In the genomic region with DNA sequence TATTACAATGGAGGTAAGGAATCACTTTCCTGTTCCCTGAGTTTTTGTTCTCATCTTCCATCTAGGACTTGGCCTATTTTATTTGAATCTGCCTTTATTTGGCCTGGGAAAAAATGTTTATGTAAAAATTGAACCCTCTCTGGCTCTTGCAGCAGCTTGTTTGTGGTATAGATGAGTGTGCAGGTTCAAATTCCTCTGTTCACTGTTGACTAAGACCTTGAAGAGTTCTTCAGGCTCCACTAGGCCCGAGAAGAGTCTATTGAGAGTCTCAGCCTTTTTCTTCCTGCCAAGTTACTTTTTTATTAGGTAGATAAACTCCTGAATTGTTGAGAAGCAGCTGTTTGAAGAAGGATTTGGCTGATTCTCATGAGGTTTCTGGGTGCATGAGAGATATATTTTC, we compare ENCODE assay signal across 21 cellular contexts.
A peak's percentile ranks its signal among the peaks of the same experiment; 100 is the strongest.
DNase-seq lines count a peak whose midpoint lies in the region; ATAC-seq and TF ChIP-seq lines count a peak whose summit lies in the region.
"Had no signal": no experiment of that assay in that cellular context is flagged by ENCODE, and none has a peak within 500 bp of the region (broad histone marks: within the 10 kb centered on the region; RNA-seq: fewer than 3 reads in every experiment).

No MANE protein-coding gene starts in this region.

- H3K27ac ChIP-seq in mammary epithelial cell (ENCODE audit: insufficient read depth, low read depth, low read length) (no peak overlapping the region), breast epithelium (no peak overlapping the region), SU-DHL-6 (ENCODE audit: low read depth, low read length) (no peak overlapping the region), left lung (no peak overlapping the region), upper lobe of right lung (no peak overlapping the region), mesenchymal stem cell (ENCODE audit: low read length, poor library complexity, severe bottlenecking) (no peak overlapping the region)
- H3K27ac ChIP-seq: adrenal gland, prostate gland, tibial artery had no signal

- H3K18ac ChIP-seq in mesenchymal stem cell (ENCODE audit: low read depth in 1 of 2, low read length in 2 of 2): no peak overlapping the region

- no peak overlapping the region for H3K23ac ChIP-seq in mesenchymal stem cell (ENCODE audit: low read length in 2 of 2)

- H4K91ac ChIP-seq in mesenchymal stem cell (ENCODE audit: low read length): no peak overlapping the region

- peak; percentile 11 for DNase-seq in mammary epithelial cell
- no peak for DNase-seq in breast epithelium (ENCODE audit: low spot score in 2 of 2)
- DNase-seq in left lung: no peak
- DNase-seq in upper lobe of right lung: no peak
- no peak for DNase-seq in mucosa of descending colon
- no peak for DNase-seq in mesenchymal stem cell
- no peak for DNase-seq in GM20000 (ENCODE audit: low spot score)
- DNase-seq: activated CD4-positive, alpha-beta T cell treated with anti-CD3 and anti-CD28 coated beads, Interleukin-2, amount 10 ng/mL, durations not matched to agents 7 days and 5 days; activated naive CD4-positive, alpha-beta T cell treated with anti-CD3 and anti-CD28 coated beads for 36 hours; activated T-cell treated with anti-CD3 and anti-CD28 coated beads, Interleukin-2, amount 50 U/mL, for 24 hours; adrenal gland; AML-193; CD4-positive, alpha-beta memory T cell; HCEC 1CT; NCI-H1092; NCI-H2029; NCI-H2227 treated with DMSO at 0.1 percent for 48 hours; stimulated activated naive CD4-positive, alpha-beta T cell treated with Interleukin-2 at 50 U/mL for 16 hours; tibial artery had no signal

- H2BK5ac ChIP-seq in mesenchymal stem cell (ENCODE audit: low read depth, low read length, poor library complexity, severe bottlenecking): no peak overlapping the region

- H2BK15ac ChIP-seq in mesenchymal stem cell (ENCODE audit: low read depth, poor library complexity, severe bottlenecking): no peak overlapping the region

- ATAC-seq in left lung: peak; percentile 95
- peak; percentile 89 for ATAC-seq in upper lobe of right lung
- ATAC-seq in mucosa of descending colon: no peak

- H4K20me1 ChIP-seq in mammary epithelial cell (ENCODE audit: insufficient read depth, low read length) (no peaks in the 10 kb centered on the region), SU-DHL-6 (ENCODE audit: low read depth, low read length) (no peaks in the 10 kb centered on the region)

- H3K36me3 ChIP-seq in mammary epithelial cell (ENCODE audit: insufficient read depth, low read length): no peaks in the 10 kb centered on the region
- H3K36me3 ChIP-seq in breast epithelium: no peaks in the 10 kb centered on the region
- no peaks in the 10 kb centered on the region for H3K36me3 ChIP-seq in SU-DHL-6 (ENCODE audit: low read length)
- no peaks in the 10 kb centered on the region for H3K36me3 ChIP-seq in left lung
- H3K36me3 ChIP-seq in upper lobe of right lung: no peaks in the 10 kb centered on the region
- H3K36me3 ChIP-seq in mucosa of descending colon (ENCODE audit: low read depth): no peaks in the 10 kb centered on the region
- no peaks in the 10 kb centered on the region for H3K36me3 ChIP-seq in mesenchymal stem cell (ENCODE audit: control insufficient read depth in 1 of 2, insufficient read depth in 2 of 2, low read depth in 1 of 2, low read length in 2 of 2)
- H3K36me3 ChIP-seq: adrenal gland, prostate gland, tibial artery had no signal

- H3K9me3 ChIP-seq in mammary epithelial cell (replicated peaks; ENCODE audit: insufficient read depth, low read length): no peaks in the 10 kb centered on the region
- no peaks in the 10 kb centered on the region for H3K9me3 ChIP-seq in breast epithelium
- H3K9me3 ChIP-seq in SU-DHL-6 (ENCODE audit: insufficient read depth, low read length): no peaks in the 10 kb centered on the region
- no peaks in the 10 kb centered on the region for H3K9me3 ChIP-seq in left lung
- H3K9me3 ChIP-seq in upper lobe of right lung: no peaks in the 10 kb centered on the region
- H3K9me3 ChIP-seq in mucosa of descending colon: no peaks in the 10 kb centered on the region
- H3K9me3 ChIP-seq in mesenchymal stem cell (ENCODE audit: control insufficient read depth, low read length): no peaks in the 10 kb centered on the region
- H3K9me3 ChIP-seq: adrenal gland, prostate gland, tibial artery had no signal

- TF ChIP-seq POLR2A in breast epithelium (IDR thresholded peaks at IDR 0.05): no peak

- WGBS in mammary epithelial cell (ENCODE audit: low coverage, missing lambda C conversion rate): 100% methylated on average over 1 of the region's 1 CpG
- 100% methylated on average over 1 of the region's 1 CpG for WGBS in mesenchymal stem cell

- H3K4me1 ChIP-seq in mammary epithelial cell (ENCODE audit: insufficient read depth, low read length): peaks cover 8% of the 10 kb centered on the region
- H3K4me1 ChIP-seq in breast epithelium: no peaks in the 10 kb centered on the region
- no peaks in the 10 kb centered on the region for H3K4me1 ChIP-seq in left lung
- H3K4me1 ChIP-seq in upper lobe of right lung: peaks cover 8% of the 10 kb centered on the region
- no peaks in the 10 kb centered on the region for H3K4me1 ChIP-seq in mucosa of descending colon (ENCODE audit: low read depth)
- H3K4me1 ChIP-seq in mesenchymal stem cell (ENCODE audit: control insufficient read depth, insufficient read depth, low read depth, low read length): no peaks in the 10 kb centered on the region
- H3K4me1 ChIP-seq: adrenal gland, prostate gland, tibial artery had no signal

- TF ChIP-seq CTCF in mammary epithelial cell (conservative IDR thresholded peaks at IDR 0.05 in 1 of 2, IDR thresholded peaks at IDR 0.05 in 1 of 2; ENCODE audit: extremely low read depth in 1 of 2, insufficient read depth in 1 of 2, low read depth in 1 of 2, low read length in 2 of 2) (no peak), breast epithelium (IDR thresholded peaks at IDR 0.05) (no peak), SU-DHL-6 (IDR thresholded peaks at IDR 0.05; ENCODE audit: insufficient read depth, low read length, poor library complexity, severe bottlenecking) (no peak), left lung (IDR thresholded peaks at IDR 0.05) (no peak), upper lobe of right lung (IDR thresholded peaks at IDR 0.05) (no peak), mucosa of descending colon (IDR thresholded peaks at IDR 0.05) (no peak), GM20000 (IDR thresholded peaks at IDR 0.05; ENCODE audit: extremely low read depth, missing control alignments) (no peak)

- no peaks in the 10 kb centered on the region for H3K9me2 ChIP-seq in SU-DHL-6 (replicated peaks; ENCODE audit: insufficient read depth, low read length)

- dilution Hi-C loops in mammary epithelial cell (cut with HindIII; ENCODE audit: low sequenced_read_pairs): no loop called here

- CTCF ChIA-PET in mammary epithelial cell (lab: Charles Lee; ENCODE audit: low non-redundant PET): no interaction called here

- H2AFZ ChIP-seq in mammary epithelial cell (ENCODE audit: low read depth, low read length) (no peak overlapping the region), SU-DHL-6 (ENCODE audit: low read depth, low read length, severe bottlenecking) (peak overlapping the region; percentile 7), mesenchymal stem cell (ENCODE audit: low read depth, low read length) (no peak overlapping the region)

- H3K14ac ChIP-seq in mesenchymal stem cell (ENCODE audit: low read length in 2 of 2): no peak overlapping the region

- intact Hi-C loops in mammary epithelial cell (cut with micrococcal nuclease) (no loop called here), breast epithelium (cut with DNase I; ENCODE audit: low total_unique reads) (no loop called here), left lung (cut with DNase I) (no loop called here), upper lobe of right lung (cut with DNase I) (no loop called here), mucosa of descending colon (cut with DNase I, micrococcal nuclease) (no loop called here)

- H4K8ac ChIP-seq in mesenchymal stem cell (ENCODE audit: low read length): no peak overlapping the region

- in situ Hi-C loops in mammary epithelial cell (cut with MboI; ENCODE audit: low sequenced_read_pairs in 2 of 2): loop anchor here in 1 of 2 donors (25.0 kb wide), 1 partner anchor 210 kb away; no protein-coding TSS in a partner anchor

- no peak overlapping the region for H2AK5ac ChIP-seq in mesenchymal stem cell (ENCODE audit: low read length, severe bottlenecking)

- no peak overlapping the region for H2BK12ac ChIP-seq in mesenchymal stem cell (ENCODE audit: low read length in 2 of 2)

- H3K79me2 ChIP-seq in mammary epithelial cell (ENCODE audit: insufficient read depth, low read length) (no peaks in the 10 kb centered on the region), SU-DHL-6 (ENCODE audit: insufficient read depth, low read length) (no peaks in the 10 kb centered on the region)

- BruUV-seq in mammary epithelial cell (replicated peaks; lab: Mats Ljungman, UMichigan): no TSS peak

- H3K4me2 ChIP-seq in mammary epithelial cell (ENCODE audit: insufficient read depth, low read depth, low read length): no peak overlapping the region
- no peak overlapping the region for H3K4me2 ChIP-seq in SU-DHL-6 (ENCODE audit: low read depth, low read length, poor library complexity, severe bottlenecking)
- no peak overlapping the region for H3K4me2 ChIP-seq in mesenchymal stem cell (ENCODE audit: low read length, poor library complexity, severe bottlenecking)

- no peaks in the 10 kb centered on the region for H3K79me1 ChIP-seq in mesenchymal stem cell (replicated peaks; ENCODE audit: low read length, poor library complexity, severe bottlenecking)

- H3K4me3 ChIP-seq in mammary epithelial cell (replicated peaks in 1 of 3; ENCODE audit: insufficient read depth in 1 of 3, low read depth in 2 of 3, low read length in 3 of 3) (no peak overlapping the region), breast epithelium (no peak overlapping the region), SU-DHL-6 (ENCODE audit: insufficient read depth, low read length, poor library complexity, severe bottlenecking) (no peak overlapping the region), left lung (no peak overlapping the region), upper lobe of right lung (no peak overlapping the region), mucosa of descending colon (no peak overlapping the region), mesenchymal stem cell (ENCODE audit: insufficient read depth in 1 of 2, low read depth in 1 of 2, low read length in 2 of 2) (no peak overlapping the region)
- H3K4me3 ChIP-seq: adrenal gland, prostate gland, tibial artery had no signal

- no peaks in the 10 kb centered on the region for H3F3A ChIP-seq in SU-DHL-6 (ENCODE audit: insufficient read depth)

- H2BK120ac ChIP-seq in mesenchymal stem cell (ENCODE audit: low read depth, low read length): no peak overlapping the region

- H3K9ac ChIP-seq in mammary epithelial cell (ENCODE audit: insufficient read depth, low read length): no peak overlapping the region
- H3K9ac ChIP-seq in SU-DHL-6 (ENCODE audit: low read length): no peak overlapping the region
- no peak overlapping the region for H3K9ac ChIP-seq in mesenchymal stem cell (ENCODE audit: low read length)

- H3K27me3 ChIP-seq in mammary epithelial cell (ENCODE audit: insufficient read depth, low read length): no peaks in the 10 kb centered on the region
- no peaks in the 10 kb centered on the region for H3K27me3 ChIP-seq in breast epithelium
- no peaks in the 10 kb centered on the region for H3K27me3 ChIP-seq in SU-DHL-6 (ENCODE audit: low read length)
- H3K27me3 ChIP-seq in left lung: no peaks in the 10 kb centered on the region
- no peaks in the 10 kb centered on the region for H3K27me3 ChIP-seq in upper lobe of right lung
- H3K27me3 ChIP-seq in mesenchymal stem cell (ENCODE audit: control insufficient read depth in 1 of 2, insufficient read depth in 1 of 2, low read length in 2 of 2): no peaks in the 10 kb centered on the region
- H3K27me3 ChIP-seq: adrenal gland, tibial artery had no signal

- no peak overlapping the region for H3K4ac ChIP-seq in mesenchymal stem cell (ENCODE audit: low read depth in 1 of 2, low read length in 2 of 2)
